ENCODE assay signal across 15 cellular contexts in genomic region chr3:187295635-187296034, GRCh38. TPM values are rescaled to one million over a fixed set of nuclear protein-coding genes. Genes with fewer than 3 reads are reported as not detected.
DNase-seq lines count a peak whose midpoint lies in the region; ATAC-seq and TF ChIP-seq lines count a peak whose summit lies in the region.
"Had no signal": no experiment of that assay in that cellular context is flagged by ENCODE, and none has a peak within 500 bp of the region (broad histone marks: within the 10 kb centered on the region; RNA-seq: fewer than 3 reads in every experiment).

No MANE protein-coding gene starts in this region.

- TF ChIP-seq CTCF in GM23338 (conservative IDR thresholded peaks at IDR 0.05; ENCODE audit: low read depth in 2 of 2) (peak; percentile 59 to 81), MM.1S (IDR thresholded peaks at IDR 0.05; ENCODE audit: low read length) (peak; percentile 25; the same call in 1 of the 2 replicates), osteoblast (IDR thresholded peaks at IDR 0.05; ENCODE audit: extremely low read depth, low read depth, low read length) (peak; percentile 25), thyroid gland (IDR thresholded peaks at IDR 0.05) (no peak)

- H3K79me2 ChIP-seq in GM23338 (replicated peaks; ENCODE audit: insufficient read depth): no peaks in the 10 kb centered on the region
- no peaks in the 10 kb centered on the region for H3K79me2 ChIP-seq in MM.1S (ENCODE audit: low read length)
- H3K79me2 ChIP-seq in osteoblast (ENCODE audit: insufficient read depth, low read length): no peaks in the 10 kb centered on the region

- DNase-seq in GM23338 (ENCODE audit: low spot score): peak; percentile 61
- DNase-seq in MM.1S: no peak
- peak; percentile 23 for DNase-seq in dermis blood vessel endothelial cell
- no peak for DNase-seq in osteoblast (ENCODE audit: insufficient read length, low spot score, missing footprints)
- DNase-seq in cortex of kidney (lab: John Stamatoyannopoulos, UW): no peak
- no peak for DNase-seq in thyroid gland
- DNase-seq in activated CD4-positive, alpha-beta T cell treated with anti-CD3 and anti-CD28 coated beads for 4 hours: no peak
- DNase-seq: naive thymus-derived CD8-positive, alpha-beta T cell; NCI-H2227 treated with DMSO at 0.1 percent for 48 hours; T1000 had no signal

- peaks cover 12% of the 10 kb centered on the region for H3K27me3 Mint-ChIP-seq in GM23338 (ENCODE audit: insufficient read depth, low read depth, poor library complexity)

- no peak for TF ChIP-seq POLR2A in thyroid gland (IDR thresholded peaks at IDR 0.05)

- H3K36me3 Mint-ChIP-seq in GM23338 (ENCODE audit: low read depth): no peaks in the 10 kb centered on the region
- H3K36me3 Mint-ChIP-seq: activated naive CD4-positive, alpha-beta T cell treated with anti-CD3 and anti-CD28 coated beads, Interleukin-2, amount 50 U/mL, for 72 hours had no signal

- H2AFZ ChIP-seq in GM23338 (no peak overlapping the region), MM.1S (ENCODE audit: low read length) (no peak overlapping the region), osteoblast (ENCODE audit: low read length) (no peak overlapping the region)

- H3K4me3 ChIP-seq in GM23338 (no peak overlapping the region), MM.1S (ENCODE audit: low read length) (no peak overlapping the region), osteoblast (ENCODE audit: insufficient read depth, low read length) (no peak overlapping the region), thyroid gland (replicated peaks in 1 of 3) (no peak overlapping the region)
- H3K4me3 ChIP-seq: coronary artery, gastroesophageal sphincter, suprapubic skin had no signal

- no peaks in the 10 kb centered on the region for H4K20me1 ChIP-seq in GM23338 (replicated peaks; ENCODE audit: insufficient read depth)
- no peaks in the 10 kb centered on the region for H4K20me1 ChIP-seq in MM.1S (ENCODE audit: insufficient read depth, low read length)
- H4K20me1 ChIP-seq in osteoblast (ENCODE audit: insufficient read depth, low read length): no peaks in the 10 kb centered on the region

- H3K36me3 ChIP-seq in GM23338 (ENCODE audit: insufficient read depth) (no peaks in the 10 kb centered on the region), MM.1S (replicated peaks; ENCODE audit: insufficient read depth, low read length) (no peaks in the 10 kb centered on the region), osteoblast (ENCODE audit: insufficient read depth, low read length) (no peaks in the 10 kb centered on the region), thyroid gland (no peaks in the 10 kb centered on the region)
- H3K36me3 ChIP-seq: gastroesophageal sphincter, suprapubic skin had no signal

- WGBS in thyroid gland, 2 donors: 65 to 73% methylated on average over 3 of the region's 3 CpGs

- no peak overlapping the region for H3K27ac Mint-ChIP-seq in GM23338
- H3K27ac Mint-ChIP-seq: activated naive CD4-positive, alpha-beta T cell treated with anti-CD3 and anti-CD28 coated beads, Interleukin-2, amount 50 U/mL, for 72 hours; naive thymus-derived CD8-positive, alpha-beta T cell had no signal

- no peaks in the 10 kb centered on the region for H3K9me3 Mint-ChIP-seq in GM23338
- H3K9me3 Mint-ChIP-seq: activated naive CD4-positive, alpha-beta T cell treated with anti-CD3 and anti-CD28 coated beads, Interleukin-2, amount 50 U/mL, for 72 hours had no signal

- H3K9me3 ChIP-seq in MM.1S (replicated peaks; ENCODE audit: insufficient read depth, low read length) (no peaks in the 10 kb centered on the region), osteoblast (ENCODE audit: low read depth, low read length) (no peaks in the 10 kb centered on the region), thyroid gland (no peaks in the 10 kb centered on the region)
- H3K9me3 ChIP-seq: gastroesophageal sphincter, suprapubic skin had no signal

- no peak overlapping the region for H3K4me2 ChIP-seq in GM23338
- H3K4me2 ChIP-seq in MM.1S (ENCODE audit: low read depth, low read length): no peak overlapping the region
- H3K4me2 ChIP-seq in osteoblast (ENCODE audit: insufficient read depth, low read length): no peak overlapping the region

- H3K9ac ChIP-seq in MM.1S (ENCODE audit: low read length): no peak overlapping the region

- H3K4me1 ChIP-seq in GM23338 (ENCODE audit: insufficient read depth): peaks cover 26% of the 10 kb centered on the region
- no peaks in the 10 kb centered on the region for H3K4me1 ChIP-seq in MM.1S (ENCODE audit: low read length)
- peaks cover 10% of the 10 kb centered on the region for H3K4me1 ChIP-seq in osteoblast (ENCODE audit: insufficient read depth, low read length)
- peaks cover 3 to 6% of the 10 kb centered on the region in 2 donors for H3K4me1 ChIP-seq in thyroid gland

- no peak overlapping the region for H3K27ac ChIP-seq in GM23338 (ENCODE audit: low read depth)
- H3K27ac ChIP-seq in MM.1S (ENCODE audit: low read length): no peak overlapping the region
- no peak overlapping the region for H3K27ac ChIP-seq in osteoblast (ENCODE audit: low read depth, low read length)
- no peak overlapping the region for H3K27ac ChIP-seq in thyroid gland
- H3K27ac ChIP-seq: coronary artery, gastroesophageal sphincter, suprapubic skin had no signal

- H3K27me3 ChIP-seq in GM23338 (ENCODE audit: insufficient read depth) (peaks cover 3% of the 10 kb centered on the region; the same call in 1 of the 2 replicates), MM.1S (replicated peaks; ENCODE audit: insufficient read depth, low read length) (no peaks in the 10 kb centered on the region), osteoblast (ENCODE audit: insufficient read depth, low read length) (no peaks in the 10 kb centered on the region), thyroid gland (no peaks in the 10 kb centered on the region)
- H3K27me3 ChIP-seq: gastroesophageal sphincter, suprapubic skin had no signal

- intact Hi-C loops in thyroid gland (cut with DNase I): no loop called here

- H3K9me2 ChIP-seq in GM23338 (ENCODE audit: insufficient read depth) (no peaks in the 10 kb centered on the region), MM.1S (replicated peaks; ENCODE audit: insufficient read depth, low read length) (no peaks in the 10 kb centered on the region)

- peaks cover 28% of the 10 kb centered on the region for H3K4me1 Mint-ChIP-seq in GM23338
- H3K4me1 Mint-ChIP-seq: naive thymus-derived CD8-positive, alpha-beta T cell had no signal

- H3K4me3 Mint-ChIP-seq in GM23338: no peak overlapping the region
- H3K4me3 Mint-ChIP-seq: naive thymus-derived CD8-positive, alpha-beta T cell had no signal

- ATAC-seq in GM23338: peak; percentile 21; the same call in 2 of the 3 replicates
- ATAC-seq: activated naive CD4-positive, alpha-beta T cell treated with anti-CD3 and anti-CD28 coated beads, Interleukin-2, amount 50 U/mL, for 72 hours; gastroesophageal sphincter; naive thymus-derived CD8-positive, alpha-beta T cell had no signal

- H3F3A ChIP-seq in GM23338 (replicated peaks; ENCODE audit: low read depth): no peaks in the 10 kb centered on the region
- H3F3A ChIP-seq in MM.1S (ENCODE audit: insufficient read depth, low read length): no peaks in the 10 kb centered on the region

TF ChIP-seq in GM23338, 12 proteins besides CTCF, POLR2A, EP300 and RAD21 (continues in another document):
- TF ChIP-seq ZNF331 (CRISPR knock-in tag; IDR thresholded peaks at IDR 0.05; ENCODE audit: low read depth) (no peak), POLR2AphosphoS5 (IDR thresholded peaks at IDR 0.05; ENCODE audit: low read depth) (no peak), NANOG (IDR thresholded peaks at IDR 0.05; ENCODE audit: borderline replicate concordance) (no peak), CREB1 (CRISPR knock-in tag; IDR thresholded peaks at IDR 0.05; ENCODE audit: low read depth) (no peak), ETS1 (IDR thresholded peaks at IDR 0.05) (no peak), ZNF114 (CRISPR knock-in tag; IDR thresholded peaks at IDR 0.05) (no peak), EZH2 (IDR thresholded peaks at IDR 0.05; ENCODE audit: low read depth, unreplicated experiment) (no peak), JUNB (IDR thresholded peaks at IDR 0.05; ENCODE audit: unreplicated experiment) (no peak), STAT1 (IDR thresholded peaks at IDR 0.05; ENCODE audit: unreplicated experiment) (no peak), EZH2phosphoT487 (IDR thresholded peaks at IDR 0.05; ENCODE audit: unreplicated experiment) (no peak)

RNA-seq across cellular contexts. Expression of gene MASP1, which starts 4.1 kb away (rescaled TPM):
- total RNA-seq in GM23338 (2014; rRNA removed; shearing (Covaris generic)): 1.6 and 5.9 TPM in 2 replicates
- polyA plus RNA-seq in GM23338 (2016; fragmentation: Nextera tagmentation; extraction: Ambion mirVana): 1.4 and 3.0 TPM in 2 replicates
- total RNA-seq in dermis blood vessel endothelial cell (0.68 and 2.3 TPM in 2 replicates), osteoblast (1.2 and 1.4 TPM in 2 replicates), thyroid gland (10 to 100 TPM in 1 of 4 donors, 1 to 10 TPM in 3; 5.5 to 11.6 (median 7.2) TPM)
- total RNA-seq: activated CD8-positive, alpha-beta memory T cell treated with anti-CD3 and anti-CD28 coated beads for 36 hours; activated naive CD4-positive, alpha-beta T cell treated with anti-CD3 and anti-CD28 coated beads, Interleukin-2, amount 50 U/mL, for 72 hours; naive thymus-derived CD8-positive, alpha-beta T cell had no signal
- polyA plus RNA-seq: naive thymus-derived CD8-positive, alpha-beta T cell had no signal

Comparison
In these comparisons a context has a peak if more than half of its experiments do, and no peak if none do; other contexts are left out.
1. DNase-seq: peak in GM23338 (single experiment) and dermis blood vessel endothelial cell (single experiment); none in MM.1S (single experiment), osteoblast (single experiment), cortex of kidney (single experiment), thyroid gland (0 of 2) and activated CD4-positive, alpha-beta T cell treated with anti-CD3 and anti-CD28 coated beads for 4 hours (0 of 2).
2. CTCF ChIP-seq: peak in GM23338 (2 of 2), MM.1S (single experiment) and osteoblast (single experiment); none in thyroid gland (0 of 6).